ENCODE assay signal across 24 cellular contexts in the genomic region with DNA sequence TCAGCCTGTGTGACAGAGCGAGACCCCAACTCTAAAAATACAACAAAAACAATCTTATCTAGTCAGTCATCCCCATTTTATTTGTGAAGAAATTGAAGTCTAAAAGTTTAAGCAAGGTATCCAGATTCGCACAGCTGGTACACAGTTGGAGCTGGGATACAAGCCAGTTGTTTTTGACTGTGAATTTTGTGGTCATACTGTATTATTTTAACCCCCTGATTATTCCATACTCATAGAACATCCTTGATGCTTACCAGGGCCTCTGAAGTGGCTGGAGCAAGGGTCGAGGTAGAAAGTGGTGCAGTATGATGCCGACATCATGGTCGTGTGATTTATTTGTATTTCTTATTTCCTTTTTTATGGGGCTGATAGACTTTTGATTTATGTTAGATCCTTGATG. TPM values are rescaled to one million over a fixed set of nuclear protein-coding genes. Genes with fewer than 3 reads are reported as not detected.
A peak's percentile ranks its signal among the peaks of the same experiment; 100 is the strongest.
DNase-seq lines count a peak whose midpoint lies in the region; ATAC-seq, FAIRE-seq and TF ChIP-seq lines count a peak whose summit lies in the region.
"Had no signal": no experiment of that assay in that cellular context is flagged by ENCODE, and none has a peak within 500 bp of the region (broad histone marks: within the 10 kb centered on the region; RNA-seq: fewer than 3 reads in every experiment).

No MANE protein-coding gene starts in this region.

- intact Hi-C loops in heart left ventricle (cut with DNase I) = loop anchor here in 2 of 10 donors (10.0 kb wide), 1 partner anchor 169 kb away; no protein-coding TSS in a partner anchor
- intact Hi-C loops in left ventricle myocardium superior (cut with micrococcal nuclease) = no loop called here
- intact Hi-C loops in tibial artery (cut with DNase I; ENCODE audit: low total_unique reads) = loop anchor here (10.0 kb wide), 1 partner anchor 1591 kb away; no protein-coding TSS in a partner anchor

- DNase-seq in heart left ventricle = no peak
- no peak for DNase-seq in left ventricle myocardium superior
- DNase-seq in caudate nucleus (lab: John Stamatoyannopoulos, UW) = no peak
- no peak for DNase-seq in tibial artery
- DNase-seq in small intestine = no peak
- no peak for DNase-seq in NCI-H128 (lab: John Stamatoyannopoulos, UW; ENCODE audit: unreplicated experiment)
- DNase-seq in kidney tubule cell (ENCODE audit: low spot score) = no peak
- DNase-seq: activated CD8-positive, alpha-beta T cell treated with anti-CD3 and anti-CD28 coated beads for 36 hours; activated naive CD4-positive, alpha-beta T cell; amniotic stem cell; hypothalamus; mesenchymal stem cell; naive thymus-derived CD8-positive, alpha-beta T cell; NCI-H1417; NCI-H524 treated with DMSO at 0.1 percent for 48 hours; stimulated activated CD4-positive, alpha-beta T cell treated with anti-CD3 and anti-CD28 coated beads, Interleukin-2, amount 100 ng/mL, for 48 hours; T-helper 9 cell had no signal

- peak overlapping the region; percentile 67 to 93 (median 82) for H3K27ac ChIP-seq in heart left ventricle
- peak overlapping the region; percentile 22 for H3K27ac ChIP-seq in caudate nucleus (ENCODE audit: low read depth, low read length)
- H3K27ac ChIP-seq in muscle layer of duodenum (ENCODE audit: low read length) = peak overlapping the region; percentile 21
- peak overlapping the region; percentile 28 to 67 for H3K27ac ChIP-seq in tibial artery
- no peak overlapping the region for H3K27ac ChIP-seq in small intestine (ENCODE audit: low read depth in 1 of 2, low read length in 1 of 2)
- H3K27ac ChIP-seq: parathyroid adenoma had no signal

- no peaks in the 10 kb centered on the region for H3K9me3 ChIP-seq in heart left ventricle
- H3K9me3 ChIP-seq in muscle layer of duodenum (ENCODE audit: control insufficient read depth in 1 of 2, low read length in 2 of 2) = no peaks in the 10 kb centered on the region
- no peaks in the 10 kb centered on the region for H3K9me3 ChIP-seq in tibial artery
- no peaks in the 10 kb centered on the region for H3K9me3 ChIP-seq in small intestine (ENCODE audit: control insufficient read depth, low read depth)

- no peak for TF ChIP-seq POLR2A in heart left ventricle (IDR thresholded peaks at IDR 0.05)

- ATAC-seq in heart left ventricle (no peak), left ventricle myocardium superior (no peak)
- ATAC-seq: activated CD8-positive, alpha-beta T cell treated with anti-CD3 and anti-CD28 coated beads for 36 hours; HCT116; naive thymus-derived CD8-positive, alpha-beta T cell; SK-N-SH treated with all-trans-retinoic acid at 6 μM for 48 hours had no signal

- TF ChIP-seq CTCF in heart left ventricle (IDR thresholded peaks at IDR 0.05) (no peak), tibial artery (IDR thresholded peaks at IDR 0.05) (no peak)

- FAIRE-seq in small intestine (lab: Jason Lieb, UNC) = no peak
- FAIRE-seq: keratinocyte, RCC 7860 had no signal

- H3K4me1 ChIP-seq in heart left ventricle (peaks cover 0 to 42% (median 9%) of the 10 kb centered on the region in 12 donors), muscle layer of duodenum (ENCODE audit: control insufficient read depth in 1 of 2, insufficient read depth in 2 of 2, low read length in 2 of 2) (peaks cover 0 to 22% of the 10 kb centered on the region in 2 donors), tibial artery (peaks cover 0 to 43% (median 24%) of the 10 kb centered on the region in 4 donors), small intestine (ENCODE audit: control insufficient read depth in 2 of 2, insufficient read depth in 1 of 2, low read depth in 1 of 2, low read length in 1 of 2) (no peaks in the 10 kb centered on the region)
- H3K4me1 ChIP-seq: parathyroid adenoma had no signal

- 73 to 85% (median 80%) methylated on average over 5 of the region's 5 CpGs for WGBS in heart left ventricle, 4 donors
- WGBS in small intestine, 3 donors = 77 to 89% (median 79%) methylated on average over 5 of the region's 5 CpGs

- H3K4me3 ChIP-seq in heart left ventricle (no peak overlapping the region), muscle layer of duodenum (ENCODE audit: low read depth in 1 of 2, low read length in 2 of 2) (no peak overlapping the region), tibial artery (no peak overlapping the region), small intestine (ENCODE audit: low read depth in 1 of 2, low read length in 2 of 2) (no peak overlapping the region)
- H3K4me3 ChIP-seq: skin epidermis had no signal

- H3K27me3 ChIP-seq in heart left ventricle (no peaks in the 10 kb centered on the region), muscle layer of duodenum (ENCODE audit: low read depth, low read length) (no peaks in the 10 kb centered on the region), tibial artery (no peaks in the 10 kb centered on the region), small intestine (ENCODE audit: control insufficient read depth in 2 of 2, insufficient read depth in 2 of 2, low read length in 2 of 2) (no peaks in the 10 kb centered on the region)

- H3K36me3 ChIP-seq in heart left ventricle (peaks cover 0 to 32% (median 25%) of the 10 kb centered on the region in 9 donors), muscle layer of duodenum (ENCODE audit: control insufficient read depth in 1 of 2, insufficient read depth in 2 of 2, low read length in 2 of 2) (peaks cover 11 to 24% of the 10 kb centered on the region in 2 donors), tibial artery (peaks cover 0 to 21% (median 14%) of the 10 kb centered on the region in 3 donors), small intestine (ENCODE audit: control insufficient read depth in 2 of 2, insufficient read depth in 2 of 2, low read length in 2 of 2) (peaks cover 7 to 13% of the 10 kb centered on the region in 2 donors)

RNA-seq across cellular contexts. Expression of a gene that starts 50.0 kb away (rescaled TPM):
- total RNA-seq in heart left ventricle (10 to 100 TPM in 7 of 9 donors, 1 to 10 TPM in 2; 7.8 to 27.8 (median 15.8) TPM), left ventricle myocardium superior (25.4 TPM)
- polyA plus RNA-seq in heart left ventricle (10 to 100 TPM; 24.6 to 59.2 TPM), small intestine (10 to 100 TPM; 12.7 to 59.4 (median 15.1) TPM)

Comparison
In these comparisons a context has a peak if more than half of its experiments do, and no peak if none do; other contexts are left out.
1. H3K27ac ChIP-seq: peak in heart left ventricle (12 of 12), caudate nucleus (single experiment), muscle layer of duodenum (single experiment) and tibial artery (2 of 2); none in small intestine (0 of 2).